Comparison of ENCODE assay signal across 1 cellular context in the genomic region with DNA sequence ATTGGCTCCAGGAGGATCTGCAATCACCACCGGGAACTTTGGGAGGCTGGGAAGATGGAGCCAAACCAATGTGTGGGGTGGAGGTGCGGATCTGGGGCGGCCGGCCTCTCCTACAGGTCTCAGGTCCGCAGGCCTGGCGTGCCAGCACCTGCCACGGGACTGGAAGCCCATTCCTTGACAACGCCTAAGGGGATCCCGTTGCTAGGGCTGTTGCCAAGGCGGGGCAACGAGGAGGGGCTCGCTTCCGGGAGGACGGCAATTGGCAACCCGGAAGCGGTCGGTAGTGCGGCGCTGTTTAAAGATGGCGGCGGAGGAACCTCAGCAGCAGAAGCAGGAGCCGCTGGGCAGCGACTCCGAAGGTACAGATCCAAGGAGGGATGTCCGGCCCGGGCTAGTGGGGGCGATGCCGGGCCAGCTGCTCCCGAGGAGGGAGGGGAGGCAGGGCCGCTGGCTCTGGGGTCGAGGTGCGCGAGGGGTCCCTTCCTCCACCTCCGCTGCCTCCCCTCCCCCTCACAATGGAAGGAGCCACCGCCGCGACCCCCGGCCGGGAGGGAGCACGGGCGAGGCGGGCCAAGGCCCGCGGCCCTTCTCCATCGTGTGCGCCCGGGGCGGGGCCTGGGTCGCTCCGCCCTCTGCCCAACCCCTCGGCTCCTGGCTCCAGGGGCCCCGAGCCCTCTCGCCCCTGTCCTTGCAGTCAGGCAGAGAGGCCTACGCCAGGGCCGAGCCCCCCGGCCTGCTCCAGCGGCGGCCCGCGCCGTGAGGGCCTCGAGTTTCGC.
TF ChIP-seq lines count a peak whose summit lies in the region.

A gene with protein sequence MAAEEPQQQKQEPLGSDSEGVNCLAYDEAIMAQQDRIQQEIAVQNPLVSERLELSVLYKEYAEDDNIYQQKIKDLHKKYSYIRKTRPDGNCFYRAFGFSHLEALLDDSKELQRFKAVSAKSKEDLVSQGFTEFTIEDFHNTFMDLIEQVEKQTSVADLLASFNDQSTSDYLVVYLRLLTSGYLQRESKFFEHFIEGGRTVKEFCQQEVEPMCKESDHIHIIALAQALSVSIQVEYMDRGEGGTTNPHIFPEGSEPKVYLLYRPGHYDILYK (plus strand): TSS at position 283 of the 776 bp plus-strand sequence. CDS start 19 bp downstream, at position 302.

TF ChIP-seq in GM12878, 131 proteins besides CTCF, POLR2A, EP300 and RAD21 (continued from another document and continues in another):
- TF ChIP-seq, protein P1, sequence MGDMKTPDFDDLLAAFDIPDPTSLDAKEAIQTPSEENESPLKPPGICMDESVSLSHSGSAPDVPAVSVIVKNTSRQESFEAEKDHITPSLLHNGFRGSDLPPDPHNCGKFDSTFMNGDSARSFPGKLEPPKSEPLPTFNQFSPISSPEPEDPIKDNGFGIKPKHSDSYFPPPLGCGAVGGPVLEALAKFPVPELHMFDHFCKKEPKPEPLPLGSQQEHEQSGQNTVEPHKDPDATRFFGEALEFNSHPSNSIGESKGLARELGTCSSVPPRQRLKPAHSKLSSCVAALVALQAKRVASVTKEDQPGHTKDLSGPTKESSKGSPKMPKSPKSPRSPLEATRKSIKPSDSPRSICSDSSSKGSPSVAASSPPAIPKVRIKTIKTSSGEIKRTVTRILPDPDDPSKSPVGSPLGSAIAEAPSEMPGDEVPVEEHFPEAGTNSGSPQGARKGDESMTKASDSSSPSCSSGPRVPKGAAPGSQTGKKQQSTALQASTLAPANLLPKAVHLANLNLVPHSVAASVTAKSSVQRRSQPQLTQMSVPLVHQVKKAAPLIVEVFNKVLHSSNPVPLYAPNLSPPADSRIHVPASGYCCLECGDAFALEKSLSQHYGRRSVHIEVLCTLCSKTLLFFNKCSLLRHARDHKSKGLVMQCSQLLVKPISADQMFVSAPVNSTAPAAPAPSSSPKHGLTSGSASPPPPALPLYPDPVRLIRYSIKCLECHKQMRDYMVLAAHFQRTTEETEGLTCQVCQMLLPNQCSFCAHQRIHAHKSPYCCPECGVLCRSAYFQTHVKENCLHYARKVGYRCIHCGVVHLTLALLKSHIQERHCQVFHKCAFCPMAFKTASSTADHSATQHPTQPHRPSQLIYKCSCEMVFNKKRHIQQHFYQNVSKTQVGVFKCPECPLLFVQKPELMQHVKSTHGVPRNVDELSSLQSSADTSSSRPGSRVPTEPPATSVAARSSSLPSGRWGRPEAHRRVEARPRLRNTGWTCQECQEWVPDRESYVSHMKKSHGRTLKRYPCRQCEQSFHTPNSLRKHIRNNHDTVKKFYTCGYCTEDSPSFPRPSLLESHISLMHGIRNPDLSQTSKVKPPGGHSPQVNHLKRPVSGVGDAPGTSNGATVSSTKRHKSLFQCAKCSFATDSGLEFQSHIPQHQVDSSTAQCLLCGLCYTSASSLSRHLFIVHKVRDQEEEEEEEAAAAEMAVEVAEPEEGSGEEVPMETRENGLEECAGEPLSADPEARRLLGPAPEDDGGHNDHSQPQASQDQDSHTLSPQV (IDR thresholded peaks at IDR 0.05), result no peak
- TF ChIP-seq ZNF622 (IDR thresholded peaks at IDR 0.05) (no peak), CBFB (IDR thresholded peaks at IDR 0.05; ENCODE audit: low read depth) (peak; percentile 52; the same call in 1 of the 2 replicates), SPI1 (IDR thresholded peaks at IDR 0.05; ENCODE audit: borderline replicate concordance, insufficient read depth, low read depth, low read length) (0 out of 2 replicates have a peak, but pooled peaks have one; percentile 20), TARDBP (IDR thresholded peaks at IDR 0.05; ENCODE audit: borderline replicate concordance) (no peak), DPF2 (IDR thresholded peaks at IDR 0.05) (peak; percentile 42; the same call in 1 of the 2 replicates), NR2F1 (conservative IDR thresholded peaks at IDR 0.05) (0 out of 2 replicates have a peak, but pooled peaks have one; percentile 13), NR2C2 (IDR thresholded peaks at IDR 0.05; ENCODE audit: borderline replicate concordance, control insufficient read depth, insufficient read length, low read depth) (no peak), SUZ12 (IDR thresholded peaks at IDR 0.05; ENCODE audit: unreplicated experiment) (no peak), PML (IDR thresholded peaks at IDR 0.05; ENCODE audit: low read length) (peak; percentile 83; the same call in 1 of the 2 replicates), NFXL1 (IDR thresholded peaks at IDR 0.05; ENCODE audit: borderline replicate concordance) (no peak), SRF (IDR thresholded peaks at IDR 0.05; ENCODE audit: low read depth in 2 of 2, low read length in 2 of 2) (peak in 1 of 2 experiments; percentile 54; a peak in 2 of 4 replicates), NR2C1 (IDR thresholded peaks at IDR 0.05) (peak; percentile 95), HDAC6 (IDR thresholded peaks at IDR 0.05; ENCODE audit: unreplicated experiment) (peak; percentile 41), RUNX3 (IDR thresholded peaks at IDR 0.05; ENCODE audit: low read length) (peak; percentile 59), NFIC (IDR thresholded peaks at IDR 0.05; ENCODE audit: low read depth, low read length) (no peak; the same call in 1 of the 2 replicates), ETV6 (conservative IDR thresholded peaks at IDR 0.05 in 1 of 2, IDR thresholded peaks at IDR 0.05 in 1 of 2; ENCODE audit: borderline replicate concordance in 1 of 2, low read depth in 1 of 2) (peak in 1 of 2 experiments; percentile 43; a peak in 1 of 4 replicates), NFYA (IDR thresholded peaks at IDR 0.05; ENCODE audit: borderline replicate concordance, low read depth, low read length) (no peak), FOXK2 (IDR thresholded peaks at IDR 0.05) (no peak; the same call in 1 of the 2 replicates), BACH1 (IDR thresholded peaks at IDR 0.05; ENCODE audit: borderline replicate concordance) (0 out of 2 replicates have a peak, but pooled peaks have one; percentile 33)
- TF ChIP-seq, protein P2, sequence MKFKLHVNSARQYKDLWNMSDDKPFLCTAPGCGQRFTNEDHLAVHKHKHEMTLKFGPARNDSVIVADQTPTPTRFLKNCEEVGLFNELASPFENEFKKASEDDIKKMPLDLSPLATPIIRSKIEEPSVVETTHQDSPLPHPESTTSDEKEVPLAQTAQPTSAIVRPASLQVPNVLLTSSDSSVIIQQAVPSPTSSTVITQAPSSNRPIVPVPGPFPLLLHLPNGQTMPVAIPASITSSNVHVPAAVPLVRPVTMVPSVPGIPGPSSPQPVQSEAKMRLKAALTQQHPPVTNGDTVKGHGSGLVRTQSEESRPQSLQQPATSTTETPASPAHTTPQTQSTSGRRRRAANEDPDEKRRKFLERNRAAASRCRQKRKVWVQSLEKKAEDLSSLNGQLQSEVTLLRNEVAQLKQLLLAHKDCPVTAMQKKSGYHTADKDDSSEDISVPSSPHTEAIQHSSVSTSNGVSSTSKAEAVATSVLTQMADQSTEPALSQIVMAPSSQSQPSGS (IDR thresholded peaks at IDR 0.05; ENCODE audit: low read length), result no peak
- TF ChIP-seq, protein P3, sequence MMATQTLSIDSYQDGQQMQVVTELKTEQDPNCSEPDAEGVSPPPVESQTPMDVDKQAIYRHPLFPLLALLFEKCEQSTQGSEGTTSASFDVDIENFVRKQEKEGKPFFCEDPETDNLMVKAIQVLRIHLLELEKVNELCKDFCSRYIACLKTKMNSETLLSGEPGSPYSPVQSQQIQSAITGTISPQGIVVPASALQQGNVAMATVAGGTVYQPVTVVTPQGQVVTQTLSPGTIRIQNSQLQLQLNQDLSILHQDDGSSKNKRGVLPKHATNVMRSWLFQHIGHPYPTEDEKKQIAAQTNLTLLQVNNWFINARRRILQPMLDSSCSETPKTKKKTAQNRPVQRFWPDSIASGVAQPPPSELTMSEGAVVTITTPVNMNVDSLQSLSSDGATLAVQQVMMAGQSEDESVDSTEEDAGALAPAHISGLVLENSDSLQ (IDR thresholded peaks at IDR 0.05), result 0 out of 2 replicates have a peak, but pooled peaks have one; percentile 8
- TF ChIP-seq, protein P4, sequence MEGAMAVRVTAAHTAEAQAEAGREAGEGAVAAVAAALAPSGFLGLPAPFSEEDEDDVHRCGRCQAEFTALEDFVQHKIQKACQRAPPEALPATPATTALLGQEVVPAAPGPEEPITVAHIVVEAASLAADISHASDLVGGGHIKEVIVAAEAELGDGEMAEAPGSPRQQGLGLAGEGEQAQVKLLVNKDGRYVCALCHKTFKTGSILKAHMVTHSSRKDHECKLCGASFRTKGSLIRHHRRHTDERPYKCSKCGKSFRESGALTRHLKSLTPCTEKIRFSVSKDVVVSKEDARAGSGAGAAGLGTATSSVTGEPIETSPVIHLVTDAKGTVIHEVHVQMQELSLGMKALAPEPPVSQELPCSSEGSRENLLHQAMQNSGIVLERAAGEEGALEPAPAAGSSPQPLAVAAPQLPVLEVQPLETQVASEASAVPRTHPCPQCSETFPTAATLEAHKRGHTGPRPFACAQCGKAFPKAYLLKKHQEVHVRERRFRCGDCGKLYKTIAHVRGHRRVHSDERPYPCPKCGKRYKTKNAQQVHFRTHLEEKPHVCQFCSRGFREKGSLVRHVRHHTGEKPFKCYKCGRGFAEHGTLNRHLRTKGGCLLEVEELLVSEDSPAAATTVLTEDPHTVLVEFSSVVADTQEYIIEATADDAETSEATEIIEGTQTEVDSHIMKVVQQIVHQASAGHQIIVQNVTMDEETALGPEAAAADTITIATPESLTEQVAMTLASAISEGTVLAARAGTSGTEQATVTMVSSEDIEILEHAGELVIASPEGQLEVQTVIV (IDR thresholded peaks at IDR 0.05; ENCODE audit: borderline replicate concordance, partially characterized antibody), result peak; percentile 87
- TF ChIP-seq, protein P5, sequence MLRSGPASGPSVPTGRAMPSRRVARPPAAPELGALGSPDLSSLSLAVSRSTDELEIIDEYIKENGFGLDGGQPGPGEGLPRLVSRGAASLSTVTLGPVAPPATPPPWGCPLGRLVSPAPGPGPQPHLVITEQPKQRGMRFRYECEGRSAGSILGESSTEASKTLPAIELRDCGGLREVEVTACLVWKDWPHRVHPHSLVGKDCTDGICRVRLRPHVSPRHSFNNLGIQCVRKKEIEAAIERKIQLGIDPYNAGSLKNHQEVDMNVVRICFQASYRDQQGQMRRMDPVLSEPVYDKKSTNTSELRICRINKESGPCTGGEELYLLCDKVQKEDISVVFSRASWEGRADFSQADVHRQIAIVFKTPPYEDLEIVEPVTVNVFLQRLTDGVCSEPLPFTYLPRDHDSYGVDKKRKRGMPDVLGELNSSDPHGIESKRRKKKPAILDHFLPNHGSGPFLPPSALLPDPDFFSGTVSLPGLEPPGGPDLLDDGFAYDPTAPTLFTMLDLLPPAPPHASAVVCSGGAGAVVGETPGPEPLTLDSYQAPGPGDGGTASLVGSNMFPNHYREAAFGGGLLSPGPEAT (IDR thresholded peaks at IDR 0.05; ENCODE audit: low read depth), result peak; percentile 88
- TF ChIP-seq, protein P6, sequence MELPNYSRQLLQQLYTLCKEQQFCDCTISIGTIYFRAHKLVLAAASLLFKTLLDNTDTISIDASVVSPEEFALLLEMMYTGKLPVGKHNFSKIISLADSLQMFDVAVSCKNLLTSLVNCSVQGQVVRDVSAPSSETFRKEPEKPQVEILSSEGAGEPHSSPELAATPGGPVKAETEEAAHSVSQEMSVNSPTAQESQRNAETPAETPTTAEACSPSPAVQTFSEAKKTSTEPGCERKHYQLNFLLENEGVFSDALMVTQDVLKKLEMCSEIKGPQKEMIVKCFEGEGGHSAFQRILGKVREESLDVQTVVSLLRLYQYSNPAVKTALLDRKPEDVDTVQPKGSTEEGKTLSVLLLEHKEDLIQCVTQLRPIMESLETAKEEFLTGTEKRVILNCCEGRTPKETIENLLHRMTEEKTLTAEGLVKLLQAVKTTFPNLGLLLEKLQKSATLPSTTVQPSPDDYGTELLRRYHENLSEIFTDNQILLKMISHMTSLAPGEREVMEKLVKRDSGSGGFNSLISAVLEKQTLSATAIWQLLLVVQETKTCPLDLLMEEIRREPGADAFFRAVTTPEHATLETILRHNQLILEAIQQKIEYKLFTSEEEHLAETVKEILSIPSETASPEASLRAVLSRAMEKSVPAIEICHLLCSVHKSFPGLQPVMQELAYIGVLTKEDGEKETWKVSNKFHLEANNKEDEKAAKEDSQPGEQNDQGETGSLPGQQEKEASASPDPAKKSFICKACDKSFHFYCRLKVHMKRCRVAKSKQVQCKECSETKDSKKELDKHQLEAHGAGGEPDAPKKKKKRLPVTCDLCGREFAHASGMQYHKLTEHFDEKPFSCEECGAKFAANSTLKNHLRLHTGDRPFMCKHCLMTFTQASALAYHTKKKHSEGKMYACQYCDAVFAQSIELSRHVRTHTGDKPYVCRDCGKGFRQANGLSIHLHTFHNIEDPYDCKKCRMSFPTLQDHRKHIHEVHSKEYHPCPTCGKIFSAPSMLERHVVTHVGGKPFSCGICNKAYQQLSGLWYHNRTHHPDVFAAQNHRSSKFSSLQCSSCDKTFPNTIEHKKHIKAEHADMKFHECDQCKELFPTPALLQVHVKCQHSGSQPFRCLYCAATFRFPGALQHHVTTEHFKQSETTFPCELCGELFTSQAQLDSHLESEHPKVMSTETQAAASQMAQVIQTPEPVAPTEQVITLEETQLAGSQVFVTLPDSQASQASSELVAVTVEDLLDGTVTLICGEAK (IDR thresholded peaks at IDR 0.05; ENCODE audit: borderline replicate concordance), result peak; percentile 89
- TF ChIP-seq, protein P7, sequence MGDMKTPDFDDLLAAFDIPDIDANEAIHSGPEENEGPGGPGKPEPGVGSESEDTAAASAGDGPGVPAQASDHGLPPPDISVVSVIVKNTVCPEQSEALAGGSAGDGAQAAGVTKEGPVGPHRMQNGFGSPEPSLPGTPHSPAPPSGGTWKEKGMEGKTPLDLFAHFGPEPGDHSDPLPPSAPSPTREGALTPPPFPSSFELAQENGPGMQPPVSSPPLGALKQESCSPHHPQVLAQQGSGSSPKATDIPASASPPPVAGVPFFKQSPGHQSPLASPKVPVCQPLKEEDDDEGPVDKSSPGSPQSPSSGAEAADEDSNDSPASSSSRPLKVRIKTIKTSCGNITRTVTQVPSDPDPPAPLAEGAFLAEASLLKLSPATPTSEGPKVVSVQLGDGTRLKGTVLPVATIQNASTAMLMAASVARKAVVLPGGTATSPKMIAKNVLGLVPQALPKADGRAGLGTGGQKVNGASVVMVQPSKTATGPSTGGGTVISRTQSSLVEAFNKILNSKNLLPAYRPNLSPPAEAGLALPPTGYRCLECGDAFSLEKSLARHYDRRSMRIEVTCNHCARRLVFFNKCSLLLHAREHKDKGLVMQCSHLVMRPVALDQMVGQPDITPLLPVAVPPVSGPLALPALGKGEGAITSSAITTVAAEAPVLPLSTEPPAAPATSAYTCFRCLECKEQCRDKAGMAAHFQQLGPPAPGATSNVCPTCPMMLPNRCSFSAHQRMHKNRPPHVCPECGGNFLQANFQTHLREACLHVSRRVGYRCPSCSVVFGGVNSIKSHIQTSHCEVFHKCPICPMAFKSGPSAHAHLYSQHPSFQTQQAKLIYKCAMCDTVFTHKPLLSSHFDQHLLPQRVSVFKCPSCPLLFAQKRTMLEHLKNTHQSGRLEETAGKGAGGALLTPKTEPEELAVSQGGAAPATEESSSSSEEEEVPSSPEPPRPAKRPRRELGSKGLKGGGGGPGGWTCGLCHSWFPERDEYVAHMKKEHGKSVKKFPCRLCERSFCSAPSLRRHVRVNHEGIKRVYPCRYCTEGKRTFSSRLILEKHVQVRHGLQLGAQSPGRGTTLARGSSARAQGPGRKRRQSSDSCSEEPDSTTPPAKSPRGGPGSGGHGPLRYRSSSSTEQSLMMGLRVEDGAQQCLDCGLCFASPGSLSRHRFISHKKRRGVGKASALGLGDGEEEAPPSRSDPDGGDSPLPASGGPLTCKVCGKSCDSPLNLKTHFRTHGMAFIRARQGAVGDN (IDR thresholded peaks at IDR 0.05), result peak; percentile 67
- TF ChIP-seq, protein P8, sequence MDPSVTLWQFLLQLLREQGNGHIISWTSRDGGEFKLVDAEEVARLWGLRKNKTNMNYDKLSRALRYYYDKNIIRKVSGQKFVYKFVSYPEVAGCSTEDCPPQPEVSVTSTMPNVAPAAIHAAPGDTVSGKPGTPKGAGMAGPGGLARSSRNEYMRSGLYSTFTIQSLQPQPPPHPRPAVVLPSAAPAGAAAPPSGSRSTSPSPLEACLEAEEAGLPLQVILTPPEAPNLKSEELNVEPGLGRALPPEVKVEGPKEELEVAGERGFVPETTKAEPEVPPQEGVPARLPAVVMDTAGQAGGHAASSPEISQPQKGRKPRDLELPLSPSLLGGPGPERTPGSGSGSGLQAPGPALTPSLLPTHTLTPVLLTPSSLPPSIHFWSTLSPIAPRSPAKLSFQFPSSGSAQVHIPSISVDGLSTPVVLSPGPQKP (IDR thresholded peaks at IDR 0.05; ENCODE audit: low read depth, low read length), result peak; percentile 46; the same call in 1 of the 2 replicates
